In genomic region chr7:69803699-69804516, GRCh38 we compare ENCODE assay signal across 11 cellular contexts.
DNase-seq lines count a peak whose midpoint lies in the region; ATAC-seq and TF ChIP-seq lines count a peak whose summit lies in the region.
"Had no signal": no experiment of that assay in that cellular context is flagged by ENCODE, and none has a peak within 500 bp of the region (broad histone marks: within the 10 kb centered on the region; RNA-seq: fewer than 3 reads in every experiment).

No MANE protein-coding gene starts in this region.

- no TSS peak for BruUV-seq in PC-9 (replicated peaks; lab: Mats Ljungman, UMichigan)

- no peak for TF ChIP-seq EP300 in ovary (IDR thresholded peaks at IDR 0.05)

- H3F3A ChIP-seq in PC-9 (ENCODE audit: insufficient read depth, low read depth): no peaks in the 10 kb centered on the region

- H3K27me3 ChIP-seq in PC-9 (ENCODE audit: insufficient read depth, low read depth) (no peaks in the 10 kb centered on the region), ovary (no peaks in the 10 kb centered on the region)

- no peak for TF ChIP-seq CTCF in GM12864 (IDR thresholded peaks at IDR 0.05; ENCODE audit: low read depth, low read length, missing control alignments)
- no peak for TF ChIP-seq CTCF in PC-9 (conservative IDR thresholded peaks at IDR 0.05)
- TF ChIP-seq CTCF in ovary (IDR thresholded peaks at IDR 0.05): no peak

- no peak for TF ChIP-seq POLR2A in ovary (IDR thresholded peaks at IDR 0.05)

- intact Hi-C loops in PC-9 (cut with micrococcal nuclease; ENCODE audit: unreplicated experiment) (no loop called here), ovary (cut with DNase I) (no loop called here)

- POLR2A ChIA-PET in PC-9 (lab: Charles Lee; ENCODE audit: unreplicated experiment): no interaction called here

- no peaks in the 10 kb centered on the region for H3K36me3 ChIP-seq in PC-9 (ENCODE audit: low read depth)
- no peaks in the 10 kb centered on the region for H3K36me3 ChIP-seq in ovary
- H3K36me3 ChIP-seq: lower lobe of right lung had no signal

- H3K27ac ChIP-seq in PC-9: no peak overlapping the region
- H3K27ac ChIP-seq in ovary: no peak overlapping the region
- H3K27ac ChIP-seq: lower lobe of right lung had no signal

- DNase-seq in GM12864 (ENCODE audit: low read depth) (peak; percentile 88), GM19240 (ENCODE audit: insufficient read length, low spot score) (peak; percentile 35), PC-9 (no peak), activated gamma-delta T cell (lab: John Stamatoyannopoulos, UW) (no peak), ovary (no peak), HK-2 (ENCODE audit: unreplicated experiment) (no peak)
- DNase-seq: activated CD4-positive, alpha-beta T cell treated with anti-CD3 and anti-CD28 coated beads, Interleukin-2, amount 50 U/mL, for 48 hours; lower lobe of right lung; stimulated activated naive CD4-positive, alpha-beta T cell had no signal

- H3K4me1 ChIP-seq in PC-9 (replicated peaks; ENCODE audit: insufficient read depth): peaks cover 15% of the 10 kb centered on the region
- peaks cover 12% of the 10 kb centered on the region for H3K4me1 ChIP-seq in ovary (ENCODE audit: insufficient read depth)

- no peak overlapping the region; the same call in 1 of the 2 replicates for H3K4me3 ChIP-seq in GM12864 (ENCODE audit: low read depth, low read length)
- H3K4me3 ChIP-seq in PC-9: no peak overlapping the region
- no peak overlapping the region for H3K4me3 ChIP-seq in ovary
- H3K4me3 ChIP-seq: lower lobe of right lung had no signal

- 89 to 94% (median 92%) methylated on average over 5 of the region's 5 CpGs for WGBS in ovary, 3 donors

- H3K9me2 ChIP-seq in PC-9 (ENCODE audit: insufficient read depth): no peaks in the 10 kb centered on the region

- H3K9me3 ChIP-seq in PC-9 (ENCODE audit: insufficient read depth, low read depth) (no peaks in the 10 kb centered on the region; the same call in 1 of the 2 replicates), ovary (no peaks in the 10 kb centered on the region)
- H3K9me3 ChIP-seq: lower lobe of right lung had no signal

- H3K4me2 ChIP-seq in PC-9: no peak overlapping the region

- no peak overlapping the region for H2AFZ ChIP-seq in PC-9

- H4K20me1 ChIP-seq in PC-9 (ENCODE audit: insufficient read depth): no peaks in the 10 kb centered on the region

- ATAC-seq in HG02798 (IDR thresholded peaks at IDR 0.05; ENCODE audit: poor library complexity, unreplicated experiment) (peak; percentile 90), HG03571 (IDR thresholded peaks at IDR 0.05; ENCODE audit: unreplicated experiment) (peak; percentile 86)
- ATAC-seq: lower lobe of right lung had no signal

- no peaks in the 10 kb centered on the region for H3K79me2 ChIP-seq in PC-9 (ENCODE audit: low read depth)

- CTCF ChIA-PET in PC-9 (lab: Charles Lee): no interaction called here

Comparison
In these comparisons a context has a peak if more than half of its experiments do, and no peak if none do; other contexts are left out.
1. DNase-seq: peak in GM12864 (single experiment) and GM19240 (single experiment); none in PC-9 (0 of 2), activated gamma-delta T cell (single experiment), ovary (0 of 5) and HK-2 (single experiment).